In genomic region chr16:81446318-81447275, GRCh38 we compare ENCODE assay signal across 1 cellular context.
TF ChIP-seq lines count a peak whose summit lies in the region.

No MANE protein-coding gene starts in this region.

TF ChIP-seq in HepG2, 621 proteins besides CTCF, POLR2A, EP300 and RAD21 (continued from another document and continues in another):
- TF ChIP-seq CBX5 (CRISPR knock-in tag; IDR thresholded peaks at IDR 0.05; ENCODE audit: borderline replicate concordance) (0 out of 2 replicates have a peak, but pooled peaks have one; percentile 43), ZNF75D (CRISPR knock-in tag; IDR thresholded peaks at IDR 0.05; ENCODE audit: borderline replicate concordance) (no peak), THAP9 (CRISPR knock-in tag; IDR thresholded peaks at IDR 0.05; ENCODE audit: borderline replicate concordance) (no peak), GTF3A (CRISPR knock-in tag; conservative IDR thresholded peaks at IDR 0.05) (no peak), SYNCRIP (IDR thresholded peaks at IDR 0.05; ENCODE audit: insufficient read depth, low read depth, low read length) (no peak), RARA (CRISPR knock-in tag; IDR thresholded peaks at IDR 0.05) (peak; percentile 19; the same call in 1 of the 2 replicates), ZNF672 (CRISPR knock-in tag; IDR thresholded peaks at IDR 0.05) (no peak), TFE3 (CRISPR knock-in tag; IDR thresholded peaks at IDR 0.05) (no peak), NR2C2 (CRISPR knock-in tag; IDR thresholded peaks at IDR 0.05; ENCODE audit: borderline replicate concordance) (no peak), JUNB (CRISPR knock-in tag; IDR thresholded peaks at IDR 0.05; ENCODE audit: borderline replicate concordance) (no peak), ZZZ3 (CRISPR knock-in tag; IDR thresholded peaks at IDR 0.05; ENCODE audit: borderline replicate concordance) (no peak), ELF1 (CRISPR knock-in tag; IDR thresholded peaks at IDR 0.05) (no peak), NFIB (CRISPR knock-in tag; IDR thresholded peaks at IDR 0.05; ENCODE audit: borderline replicate concordance) (no peak), ZMAT3 (CRISPR knock-in tag; conservative IDR thresholded peaks at IDR 0.05) (no peak), ZNF639 (CRISPR knock-in tag; conservative IDR thresholded peaks at IDR 0.05) (no peak; the same call in 1 of the 2 replicates), ZNF570 (CRISPR knock-in tag; IDR thresholded peaks at IDR 0.05; ENCODE audit: borderline replicate concordance) (no peak), PHF8 (CRISPR knock-in tag; IDR thresholded peaks at IDR 0.05) (peak; percentile 38; the same call in 1 of the 2 replicates), TRIM24 (CRISPR knock-in tag; IDR thresholded peaks at IDR 0.05) (no peak), CCDC6 (CRISPR knock-in tag; IDR thresholded peaks at IDR 0.05) (no peak), ZNF33A (CRISPR knock-in tag; IDR thresholded peaks at IDR 0.05; ENCODE audit: borderline replicate concordance) (no peak), USF2 (IDR thresholded peaks at IDR 0.05; ENCODE audit: low read depth, low read length) (no peak), USF2 (CRISPR knock-in tag; IDR thresholded peaks at IDR 0.05; ENCODE audit: borderline replicate concordance) (no peak), PBX2 (CRISPR knock-in tag; IDR thresholded peaks at IDR 0.05) (no peak), ZBED4 (CRISPR knock-in tag; IDR thresholded peaks at IDR 0.05; ENCODE audit: borderline replicate concordance) (no peak), DZIP1 (CRISPR knock-in tag; IDR thresholded peaks at IDR 0.05) (no peak), ATF5 (CRISPR knock-in tag; IDR thresholded peaks at IDR 0.05; ENCODE audit: low read depth) (no peak), NFE2 (CRISPR knock-in tag; IDR thresholded peaks at IDR 0.05) (no peak)
- TF ChIP-seq, protein P1, sequence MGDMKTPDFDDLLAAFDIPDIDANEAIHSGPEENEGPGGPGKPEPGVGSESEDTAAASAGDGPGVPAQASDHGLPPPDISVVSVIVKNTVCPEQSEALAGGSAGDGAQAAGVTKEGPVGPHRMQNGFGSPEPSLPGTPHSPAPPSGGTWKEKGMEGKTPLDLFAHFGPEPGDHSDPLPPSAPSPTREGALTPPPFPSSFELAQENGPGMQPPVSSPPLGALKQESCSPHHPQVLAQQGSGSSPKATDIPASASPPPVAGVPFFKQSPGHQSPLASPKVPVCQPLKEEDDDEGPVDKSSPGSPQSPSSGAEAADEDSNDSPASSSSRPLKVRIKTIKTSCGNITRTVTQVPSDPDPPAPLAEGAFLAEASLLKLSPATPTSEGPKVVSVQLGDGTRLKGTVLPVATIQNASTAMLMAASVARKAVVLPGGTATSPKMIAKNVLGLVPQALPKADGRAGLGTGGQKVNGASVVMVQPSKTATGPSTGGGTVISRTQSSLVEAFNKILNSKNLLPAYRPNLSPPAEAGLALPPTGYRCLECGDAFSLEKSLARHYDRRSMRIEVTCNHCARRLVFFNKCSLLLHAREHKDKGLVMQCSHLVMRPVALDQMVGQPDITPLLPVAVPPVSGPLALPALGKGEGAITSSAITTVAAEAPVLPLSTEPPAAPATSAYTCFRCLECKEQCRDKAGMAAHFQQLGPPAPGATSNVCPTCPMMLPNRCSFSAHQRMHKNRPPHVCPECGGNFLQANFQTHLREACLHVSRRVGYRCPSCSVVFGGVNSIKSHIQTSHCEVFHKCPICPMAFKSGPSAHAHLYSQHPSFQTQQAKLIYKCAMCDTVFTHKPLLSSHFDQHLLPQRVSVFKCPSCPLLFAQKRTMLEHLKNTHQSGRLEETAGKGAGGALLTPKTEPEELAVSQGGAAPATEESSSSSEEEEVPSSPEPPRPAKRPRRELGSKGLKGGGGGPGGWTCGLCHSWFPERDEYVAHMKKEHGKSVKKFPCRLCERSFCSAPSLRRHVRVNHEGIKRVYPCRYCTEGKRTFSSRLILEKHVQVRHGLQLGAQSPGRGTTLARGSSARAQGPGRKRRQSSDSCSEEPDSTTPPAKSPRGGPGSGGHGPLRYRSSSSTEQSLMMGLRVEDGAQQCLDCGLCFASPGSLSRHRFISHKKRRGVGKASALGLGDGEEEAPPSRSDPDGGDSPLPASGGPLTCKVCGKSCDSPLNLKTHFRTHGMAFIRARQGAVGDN (CRISPR knock-in tag; IDR thresholded peaks at IDR 0.05), result peak; percentile 61
- TF ChIP-seq, protein P2, sequence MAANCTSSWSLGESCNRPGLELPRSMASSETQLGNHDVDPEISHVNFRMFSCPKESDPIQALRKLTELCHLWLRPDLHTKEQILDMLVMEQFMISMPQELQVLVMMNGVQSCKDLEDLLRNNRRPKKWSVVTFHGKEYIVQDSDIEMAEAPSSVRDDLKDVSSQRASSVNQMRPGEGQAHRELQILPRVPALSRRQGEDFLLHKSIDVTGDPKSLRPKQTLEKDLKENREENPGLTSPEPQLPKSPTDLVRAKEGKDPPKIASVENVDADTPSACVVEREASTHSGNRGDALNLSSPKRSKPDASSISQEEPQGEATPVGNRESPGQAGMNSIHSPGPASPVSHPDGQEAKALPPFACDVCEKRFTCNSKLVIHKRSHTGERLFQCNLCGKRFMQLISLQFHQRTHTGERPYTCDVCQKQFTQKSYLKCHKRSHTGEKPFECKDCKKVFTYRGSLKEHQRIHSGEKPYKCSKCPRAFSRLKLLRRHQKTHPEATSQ (CRISPR knock-in tag; IDR thresholded peaks at IDR 0.05; ENCODE audit: borderline replicate concordance), result no peak
